21 cellular contexts compared by ENCODE assay signal in the genomic region with DNA sequence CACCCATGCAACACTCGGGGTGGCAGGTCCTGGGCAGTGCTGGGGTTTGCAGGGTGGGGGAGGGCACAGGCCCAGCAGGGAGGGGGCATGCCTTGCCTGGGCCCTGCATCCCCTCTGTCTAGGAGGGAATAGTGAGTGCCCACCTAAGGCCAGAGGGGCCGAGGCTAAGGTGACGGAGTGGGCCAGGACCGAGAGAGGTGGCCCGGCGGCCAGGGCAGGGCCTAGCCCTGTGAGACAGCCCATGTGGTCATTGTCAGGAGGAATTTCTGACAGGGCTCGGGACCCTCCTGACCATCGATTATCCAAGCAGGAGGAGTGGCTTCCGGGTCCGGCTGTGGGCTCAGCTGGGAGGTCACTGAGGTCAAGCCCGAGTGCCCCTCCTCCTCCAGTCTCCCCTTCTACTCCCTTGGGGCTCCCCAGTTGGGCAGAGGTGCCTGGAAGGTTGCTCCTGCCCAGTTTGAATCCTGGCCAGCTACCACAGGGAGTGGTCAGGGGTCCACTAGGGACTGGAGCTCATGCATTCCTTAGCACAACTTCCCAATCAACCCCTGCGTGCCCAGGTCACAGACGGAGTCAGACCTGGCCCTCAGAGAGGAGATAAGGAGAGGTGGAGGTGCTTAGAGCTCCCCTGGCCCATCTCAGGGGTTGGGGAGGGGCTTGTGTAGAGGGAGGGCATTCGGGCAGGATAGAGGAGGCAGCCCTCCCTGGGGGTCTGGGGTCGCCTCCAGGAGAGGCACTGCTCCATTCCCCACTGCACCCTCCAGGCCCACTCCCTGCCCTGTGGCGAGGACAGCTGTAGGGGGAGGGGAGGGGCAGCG. TPM values are rescaled to one million over a fixed set of nuclear protein-coding genes. Genes with fewer than 3 reads are reported as not detected.
DNase-seq lines count a peak whose midpoint lies in the region; ATAC-seq, FAIRE-seq and TF ChIP-seq lines count a peak whose summit lies in the region.
"Had no signal": no experiment of that assay in that cellular context is flagged by ENCODE, and none has a peak within 500 bp of the region (broad histone marks: within the 10 kb centered on the region; RNA-seq: fewer than 3 reads in every experiment).

No MANE protein-coding gene starts in this region.

- TF ChIP-seq EP300 in HepG2 (IDR thresholded peaks at IDR 0.05; ENCODE audit: low read depth in 2 of 2, low read length in 2 of 2) = no peak
- no peak for TF ChIP-seq EP300 in HepG2 (CRISPR knock-in tag; IDR thresholded peaks at IDR 0.05; ENCODE audit: borderline replicate concordance)

- H3K27ac ChIP-seq in cardiac muscle cell (peak overlapping the region; percentile 24), right atrium auricular region (no peak overlapping the region), HepG2 (ENCODE audit: extremely low read length, insufficient read depth, low read length) (no peak overlapping the region), right lobe of liver (no peak overlapping the region), neuronal stem cell (replicated peaks; ENCODE audit: low read length) (no peak overlapping the region)
- H3K27ac ChIP-seq: 22Rv1, BLaER1 had no signal

- no peak overlapping the region for H3K4me3 ChIP-seq in cardiac muscle cell
- no peak overlapping the region for H3K4me3 ChIP-seq in right atrium auricular region
- no peak overlapping the region for H3K4me3 ChIP-seq in HepG2 (replicated peaks in 1 of 3; ENCODE audit: insufficient read depth in 1 of 3, low read depth in 2 of 3, low read length in 3 of 3)
- no peak overlapping the region for H3K4me3 ChIP-seq in right lobe of liver
- H3K4me3 ChIP-seq in neuronal stem cell (ENCODE audit: low read length in 2 of 2) = no peak overlapping the region
- H3K4me3 ChIP-seq: BLaER1, GM23338 had no signal

- peaks cover 18% of the 10 kb centered on the region for H3K4me1 ChIP-seq in cardiac muscle cell (ENCODE audit: low read depth)
- no peaks in the 10 kb centered on the region for H3K4me1 ChIP-seq in right atrium auricular region
- peaks cover 13% of the 10 kb centered on the region for H3K4me1 ChIP-seq in HepG2 (ENCODE audit: insufficient read depth, low read length)
- H3K4me1 ChIP-seq in right lobe of liver = no peaks in the 10 kb centered on the region
- peaks cover 16 to 19% of the 10 kb centered on the region in 2 donors for H3K4me1 ChIP-seq in neuronal stem cell (ENCODE audit: control insufficient read depth in 2 of 2, insufficient read depth in 1 of 2, low read depth in 1 of 2, low read length in 2 of 2)

- intact Hi-C loops in HepG2 (cut with micrococcal nuclease; ENCODE audit: unreplicated experiment) = no loop called here
- intact Hi-C loops in right lobe of liver (cut with DNase I) = no loop called here

- no peak for TF ChIP-seq CTCF in cardiac muscle cell (IDR thresholded peaks at IDR 0.05; ENCODE audit: low read depth, low read length)
- TF ChIP-seq CTCF in right atrium auricular region (IDR thresholded peaks at IDR 0.05) = no peak
- no peak for TF ChIP-seq CTCF in HepG2 (CRISPR knock-in tag; IDR thresholded peaks at IDR 0.05)
- TF ChIP-seq CTCF in right lobe of liver (IDR thresholded peaks at IDR 0.05) = no peak

- no peak overlapping the region for H3K14ac ChIP-seq in neuronal stem cell (ENCODE audit: low read length)

- peak overlapping the region; percentile 94 for H3K23ac ChIP-seq in neuronal stem cell (ENCODE audit: low read depth, low read length, poor library complexity)

- H4K20me1 ChIP-seq in HepG2 (ENCODE audit: insufficient read depth, low read length) = peaks cover 3% of the 10 kb centered on the region; the same call in 1 of the 2 replicates
- H4K20me1 ChIP-seq: BLaER1 had no signal

- no peak overlapping the region for H2BK5ac ChIP-seq in neuronal stem cell (ENCODE audit: low read length)

- H3K9me3 ChIP-seq in cardiac muscle cell (ENCODE audit: low read depth) = no peaks in the 10 kb centered on the region
- H3K9me3 ChIP-seq in right atrium auricular region = no peaks in the 10 kb centered on the region
- H3K9me3 ChIP-seq in HepG2 (ENCODE audit: low read length) = no peaks in the 10 kb centered on the region
- no peaks in the 10 kb centered on the region for H3K9me3 ChIP-seq in right lobe of liver
- no peaks in the 10 kb centered on the region for H3K9me3 ChIP-seq in neuronal stem cell (replicated peaks in 1 of 2; ENCODE audit: control insufficient read depth in 2 of 2, insufficient read depth in 1 of 2, low read depth in 1 of 2, low read length in 2 of 2)
- H3K9me3 ChIP-seq: BLaER1 had no signal

- H2BK120ac ChIP-seq in neuronal stem cell (ENCODE audit: low read depth, low read length) = peak overlapping the region; percentile 28

- H3K9ac ChIP-seq in HepG2 (ENCODE audit: insufficient read depth, low read depth, low read length) (no peak overlapping the region), neuronal stem cell (ENCODE audit: low read depth, low read length, poor library complexity) (peak overlapping the region; percentile 66)
- H3K9ac ChIP-seq: BLaER1 had no signal

- H3K27me3 ChIP-seq in cardiac muscle cell (no peaks in the 10 kb centered on the region), right atrium auricular region (no peaks in the 10 kb centered on the region), HepG2 (ENCODE audit: control insufficient read depth in 1 of 2, insufficient read depth in 2 of 2, low read length in 2 of 2) (peaks cover 8 to 81% of the 10 kb centered on the region in 2 experiments), right lobe of liver (no peaks in the 10 kb centered on the region), neuronal stem cell (ENCODE audit: control insufficient read depth in 3 of 3, insufficient read depth in 3 of 3, low read depth in 1 of 3, low read length in 3 of 3) (peaks cover 0 to 63% (median 1%) of the 10 kb centered on the region in 3 experiments)
- H3K27me3 ChIP-seq: BLaER1 had no signal

- ATAC-seq in HepG2 = peak; percentile 9; the same call in 1 of the 3 replicates
- ATAC-seq in right lobe of liver = no peak
- no peak for ATAC-seq in esophagus mucosa

- H3K4me2 ChIP-seq in HepG2 (ENCODE audit: low read depth, low read length) (no peak overlapping the region), neuronal stem cell (ENCODE audit: insufficient read depth, low read length, poor library complexity, severe bottlenecking) (no peak overlapping the region)
- H3K4me2 ChIP-seq: BLaER1, GM23338 had no signal

- H2BK15ac ChIP-seq in neuronal stem cell (ENCODE audit: low read length) = peak overlapping the region; percentile 91

- peak overlapping the region; percentile 67 for H3K18ac ChIP-seq in neuronal stem cell (ENCODE audit: low read length)

- peaks cover 1% of the 10 kb centered on the region for H3K79me1 ChIP-seq in neuronal stem cell (ENCODE audit: low read depth, low read length)

- no peak for TF ChIP-seq RAD21 in HepG2 (CRISPR knock-in tag; IDR thresholded peaks at IDR 0.05)

- H4K8ac ChIP-seq in neuronal stem cell (ENCODE audit: low read depth, low read length) = peak overlapping the region; percentile 56

- H4K91ac ChIP-seq in neuronal stem cell (ENCODE audit: low read depth, low read length, poor library complexity) = no peak overlapping the region

- no TSS peak for BruUV-seq in HepG2 (replicated peaks; lab: Mats Ljungman, UMichigan)

- H3K4ac ChIP-seq in neuronal stem cell (ENCODE audit: low read length) = no peak overlapping the region

- H2AFZ ChIP-seq in HepG2 (ENCODE audit: low read length) = no peak overlapping the region
- H2AFZ ChIP-seq in neuronal stem cell (ENCODE audit: low read length) = peak overlapping the region; percentile 61
- H2AFZ ChIP-seq: GM23338 had no signal

- H2AK5ac ChIP-seq in neuronal stem cell (ENCODE audit: low read depth, low read length) = peak overlapping the region; percentile 82

- DNase-seq in cardiac muscle cell (ENCODE audit: low read depth in 1 of 2, low spot score in 1 of 2) (no peak), right atrium auricular region (ENCODE audit: low spot score) (no peak), HepG2 (ENCODE audit: low spot score) (no peak), right lobe of liver (no peak), neuronal stem cell (ENCODE audit: low spot score) (no peak), GF-D8 (lab: John Stamatoyannopoulos, UW) (no peak)
- DNase-seq: CD4-positive, alpha-beta memory T cell; DMS153; DMS79; GDM1; HCEC 1CT; HFFc6 had no signal

- no peak for FAIRE-seq in HepG2 (lab: Jason Lieb, UNC)
- FAIRE-seq: H54, HTR-8/SVneo had no signal

- in situ Hi-C loops in HepG2 (cut with HindIII; ENCODE audit: extremely low pct_ligation_motif_present, low pct_unique_long_range_greater_than_20kb) = no loop called here

- TF ChIP-seq POLR2A in HepG2 (IDR thresholded peaks at IDR 0.05; ENCODE audit: insufficient read depth in 1 of 2, low read depth in 2 of 2, low read length in 2 of 2) = no peak
- no peak for TF ChIP-seq POLR2A in right lobe of liver (IDR thresholded peaks at IDR 0.05)

- 30% methylated on average over 11 of the region's 17 CpGs for WGBS in HepG2 (ENCODE audit: low lambda C conversion rate)
- 94% methylated on average over 5 of the region's 17 CpGs for WGBS in right lobe of liver (ENCODE audit: insufficient coverage, low coverage, low lambda C conversion rate, missing lambda C conversion rate)
- WGBS in neuronal stem cell (ENCODE audit: extremely low coverage in 2 of 2, insufficient read length in 2 of 2, insufficient replicate concordance in 1 of 2), 2 donors = no CpG with 5 or more reads among the region's 17 CpGs

- CTCF ChIA-PET in HepG2 (lab: Yijun Ruan, JAX; ENCODE audit: low intra/inter-chr PET ratio, low total read pairs) = no interaction called here

- peak overlapping the region; percentile 42 for H2BK12ac ChIP-seq in neuronal stem cell (ENCODE audit: low read length)

- H3K36me3 ChIP-seq in cardiac muscle cell = no peaks in the 10 kb centered on the region
- no peaks in the 10 kb centered on the region for H3K36me3 ChIP-seq in right atrium auricular region
- H3K36me3 ChIP-seq in HepG2 (replicated peaks in 1 of 2; ENCODE audit: control insufficient read depth in 1 of 2, insufficient read depth in 2 of 2, low read length in 2 of 2) = no peaks in the 10 kb centered on the region
- H3K36me3 ChIP-seq in right lobe of liver = no peaks in the 10 kb centered on the region
- H3K36me3 ChIP-seq in neuronal stem cell (replicated peaks in 1 of 2; ENCODE audit: control insufficient read depth in 2 of 2, insufficient read depth in 2 of 2, low read length in 2 of 2) = no peaks in the 10 kb centered on the region
- H3K36me3 ChIP-seq: BLaER1 had no signal

- POLR2A ChIA-PET in HepG2 (lab: Yijun Ruan, JAX) = no interaction called here

- H3K79me2 ChIP-seq in HepG2 (ENCODE audit: insufficient read depth, low read length) = no peaks in the 10 kb centered on the region

RNA-seq across cellular contexts. Expression of a gene that starts 14.7 kb away (rescaled TPM):
- total RNA-seq in cardiac muscle cell (89.4 and 100 TPM in 2 replicates), right atrium auricular region (10 to 100 TPM; 25.8 to 34.7 TPM), HepG2 (2016; rRNA removed; fragmentation: Illumina TruSeq; extraction: Trizol) (not detected in 2 replicates), right lobe of liver (1 to 10 TPM in 1 of 6 experiments, under 1 TPM in 4, not detected in 1; 0.15 to 1.3 (median 0.62) TPM), esophagus mucosa (2.0 TPM)
- polyA plus RNA-seq in cardiac muscle cell (80.9 and 83.2 TPM in 2 replicates), HepG2 (2011; rRNA removed) (0.07 TPM in 1 of 2 replicates, not detected in the other)
- total RNA-seq in HepG2 (2016; cell fraction: cytosol; rRNA removed; fragmentation: Illumina TruSeq; extraction: Trizol; ENCODE audit: low read depth) = not detected in 2 replicates
- total RNA-seq in HepG2 (2016; cell fraction: insoluble cytoplasmic fraction; rRNA removed; fragmentation: Illumina TruSeq; extraction: Trizol) = not detected in 2 replicates
- 0.10 TPM in 1 of 2 replicates, not detected in the other for total RNA-seq in HepG2 (2016; cell fraction: membrane; rRNA removed; fragmentation: Illumina TruSeq; extraction: Trizol)
- not detected in 2 replicates for total RNA-seq in HepG2 (2016; cell fraction: nucleus; rRNA removed; fragmentation: Illumina TruSeq; extraction: Trizol)
- polyA plus RNA-seq in HepG2 (2011; cell fraction: cytosol; rRNA removed) = 0.16 TPM in 1 of 2 replicates, not detected in the other
- 0.47 TPM in 1 of 2 replicates, not detected in the other for polyA plus RNA-seq in HepG2 (2011; cell fraction: nucleus; rRNA removed)
- not detected in 2 replicates for polyA plus RNA-seq in HepG2 (2012)
- polyA plus RNA-seq in HepG2 (2016; cell fraction: cytosol; fragmentation: Illumina TruSeq; extraction: Trizol; ENCODE audit: low read depth) = not detected in 2 replicates
- not detected in 2 replicates for polyA plus RNA-seq in HepG2 (2016; cell fraction: insoluble cytoplasmic fraction; fragmentation: Illumina TruSeq; extraction: Trizol; ENCODE audit: low read depth)
- not detected in 2 replicates for polyA plus RNA-seq in HepG2 (2016; cell fraction: membrane; fragmentation: Illumina TruSeq; extraction: Trizol; ENCODE audit: low read depth)
- not detected in 2 replicates for polyA plus RNA-seq in HepG2 (2016; cell fraction: nucleus; fragmentation: Illumina TruSeq; extraction: Trizol; ENCODE audit: insufficient read depth, low read depth)
- polyA minus RNA-seq in HepG2 (2011; rRNA and poly(A)+ RNA removed; ENCODE audit: low replicate concordance) = 0.32 TPM in 1 of 2 replicates, not detected in the other
- not detected in 2 replicates for polyA minus RNA-seq in HepG2 (2011; cell fraction: cytosol; rRNA and poly(A)+ RNA removed)
- not detected in 2 replicates for polyA minus RNA-seq in HepG2 (2011; cell fraction: nucleus; rRNA and poly(A)+ RNA removed)
- 2.5 TPM for polyA plus RNA-seq in neuronal stem cell (2013, experiment 1 of 2)
- 2.6 TPM for polyA plus RNA-seq in neuronal stem cell (2013, experiment 2 of 2)
- total RNA-seq: CD4-positive, alpha-beta memory T cell had no signal
- polyA plus RNA-seq: CD4-positive, alpha-beta memory T cell had no signal

RNA-seq across cellular contexts. Expression of a gene that starts 22.5 kb away (rescaled TPM):
- total RNA-seq in cardiac muscle cell = 0.12 and 0.35 TPM in 2 replicates
- 0.71 and 0.84 TPM in 2 replicates for polyA plus RNA-seq in cardiac muscle cell
- total RNA-seq in right atrium auricular region = under 1 TPM in 1 of 2 donors, not detected in 1; 0.24 TPM
- total RNA-seq in HepG2 (2016; rRNA removed; fragmentation: Illumina TruSeq; extraction: Trizol) = not detected in 2 replicates
- total RNA-seq in HepG2 (2016; cell fraction: cytosol; rRNA removed; fragmentation: Illumina TruSeq; extraction: Trizol; ENCODE audit: low read depth) = not detected in 2 replicates
- total RNA-seq in HepG2 (2016; cell fraction: insoluble cytoplasmic fraction; rRNA removed; fragmentation: Illumina TruSeq; extraction: Trizol) = not detected in 2 replicates
- total RNA-seq in HepG2 (2016; cell fraction: membrane; rRNA removed; fragmentation: Illumina TruSeq; extraction: Trizol) = not detected in 2 replicates
- not detected in 2 replicates for total RNA-seq in HepG2 (2016; cell fraction: nucleus; rRNA removed; fragmentation: Illumina TruSeq; extraction: Trizol)
- polyA plus RNA-seq in HepG2 (2011; rRNA removed) = not detected in 2 replicates
- 0.03 TPM in 1 of 2 replicates, not detected in the other for polyA plus RNA-seq in HepG2 (2011; cell fraction: cytosol; rRNA removed)
- polyA plus RNA-seq in HepG2 (2011; cell fraction: nucleus; rRNA removed) = 0.23 TPM in 1 of 2 replicates, not detected in the other
- not detected in 2 replicates for polyA plus RNA-seq in HepG2 (2012)
- polyA plus RNA-seq in HepG2 (2016; cell fraction: cytosol; fragmentation: Illumina TruSeq; extraction: Trizol; ENCODE audit: low read depth) = not detected in 2 replicates
- polyA plus RNA-seq in HepG2 (2016; cell fraction: insoluble cytoplasmic fraction; fragmentation: Illumina TruSeq; extraction: Trizol; ENCODE audit: low read depth) = not detected in 2 replicates
- polyA plus RNA-seq in HepG2 (2016; cell fraction: membrane; fragmentation: Illumina TruSeq; extraction: Trizol; ENCODE audit: low read depth) = 0.08 TPM in 1 of 2 replicates, not detected in the other
- polyA plus RNA-seq in HepG2 (2016; cell fraction: nucleus; fragmentation: Illumina TruSeq; extraction: Trizol; ENCODE audit: insufficient read depth, low read depth) = not detected in 2 replicates
- not detected in 2 replicates for polyA minus RNA-seq in HepG2 (2011; rRNA and poly(A)+ RNA removed; ENCODE audit: low replicate concordance)
- polyA minus RNA-seq in HepG2 (2011; cell fraction: cytosol; rRNA and poly(A)+ RNA removed) = not detected in 2 replicates
- not detected in 2 replicates for polyA minus RNA-seq in HepG2 (2011; cell fraction: nucleus; rRNA and poly(A)+ RNA removed)
- total RNA-seq in right lobe of liver = under 1 TPM in 4 of 6 experiments, not detected in 2; 0.24 to 0.37 (median 0.30) TPM
- polyA plus RNA-seq in neuronal stem cell (2013, experiment 1 of 2) = 0.31 TPM
- 0.26 TPM for polyA plus RNA-seq in neuronal stem cell (2013, experiment 2 of 2)
- total RNA-seq in esophagus mucosa = 1.1 TPM
- total RNA-seq: CD4-positive, alpha-beta memory T cell had no signal
- polyA plus RNA-seq: AG04450; CD14-positive monocyte; CD4-positive, alpha-beta memory T cell; IgD-negative memory B cell had no signal

RNA-seq across cellular contexts. Expression of a gene that starts 23.8 kb away (rescaled TPM):
- 165 and 303 TPM in 2 replicates for total RNA-seq in cardiac muscle cell
- 129 and 260 TPM in 2 replicates for polyA plus RNA-seq in cardiac muscle cell
- total RNA-seq in right atrium auricular region = 100 to 1,000 TPM; 162 to 287 TPM
- not detected in 2 replicates for total RNA-seq in HepG2 (2016; rRNA removed; fragmentation: Illumina TruSeq; extraction: Trizol)
- total RNA-seq in HepG2 (2016; cell fraction: cytosol; rRNA removed; fragmentation: Illumina TruSeq; extraction: Trizol; ENCODE audit: low read depth) = 0.09 and 0.20 TPM in 2 replicates
- total RNA-seq in HepG2 (2016; cell fraction: insoluble cytoplasmic fraction; rRNA removed; fragmentation: Illumina TruSeq; extraction: Trizol) = not detected in 2 replicates
- total RNA-seq in HepG2 (2016; cell fraction: membrane; rRNA removed; fragmentation: Illumina TruSeq; extraction: Trizol) = 0.06 and 0.10 TPM in 2 replicates
- total RNA-seq in HepG2 (2016; cell fraction: nucleus; rRNA removed; fragmentation: Illumina TruSeq; extraction: Trizol) = not detected in 2 replicates
- 0.33 and 0.55 TPM in 2 replicates for polyA plus RNA-seq in HepG2 (2011; rRNA removed)
- polyA plus RNA-seq in HepG2 (2011; cell fraction: cytosol; rRNA removed) = 0.04 TPM in 1 of 2 replicates, not detected in the other
- polyA plus RNA-seq in HepG2 (2011; cell fraction: nucleus; rRNA removed) = 0.57 and 0.82 TPM in 2 replicates
- 0.08 TPM in 1 of 2 replicates, not detected in the other for polyA plus RNA-seq in HepG2 (2012)
- polyA plus RNA-seq in HepG2 (2016; cell fraction: cytosol; fragmentation: Illumina TruSeq; extraction: Trizol; ENCODE audit: low read depth) = 0.15 and 0.23 TPM in 2 replicates
- not detected in 2 replicates for polyA plus RNA-seq in HepG2 (2016; cell fraction: insoluble cytoplasmic fraction; fragmentation: Illumina TruSeq; extraction: Trizol; ENCODE audit: low read depth)
- 0.23 and 0.58 TPM in 2 replicates for polyA plus RNA-seq in HepG2 (2016; cell fraction: membrane; fragmentation: Illumina TruSeq; extraction: Trizol; ENCODE audit: low read depth)
- polyA plus RNA-seq in HepG2 (2016; cell fraction: nucleus; fragmentation: Illumina TruSeq; extraction: Trizol; ENCODE audit: insufficient read depth, low read depth) = 0.28 TPM in 1 of 2 replicates, not detected in the other
- polyA minus RNA-seq in HepG2 (2011; rRNA and poly(A)+ RNA removed; ENCODE audit: low replicate concordance) = 1.0 and 1.5 TPM in 2 replicates
- not detected in 2 replicates for polyA minus RNA-seq in HepG2 (2011; cell fraction: cytosol; rRNA and poly(A)+ RNA removed)
- polyA minus RNA-seq in HepG2 (2011; cell fraction: nucleus; rRNA and poly(A)+ RNA removed) = 0.77 TPM in 1 of 2 replicates, not detected in the other
- 1 to 10 TPM; 1.3 to 3.7 (median 2.1) TPM for total RNA-seq in right lobe of liver
- polyA plus RNA-seq in neuronal stem cell (2013, experiment 1 of 2) = 23.1 TPM
- 21.3 TPM for polyA plus RNA-seq in neuronal stem cell (2013, experiment 2 of 2)
- total RNA-seq in esophagus mucosa = 31.3 TPM
- total RNA-seq: CD4-positive, alpha-beta memory T cell had no signal
- polyA plus RNA-seq: CD4-positive, alpha-beta memory T cell had no signal
